Comparison of ENCODE assay signal across 8 cellular contexts in the genomic region with DNA sequence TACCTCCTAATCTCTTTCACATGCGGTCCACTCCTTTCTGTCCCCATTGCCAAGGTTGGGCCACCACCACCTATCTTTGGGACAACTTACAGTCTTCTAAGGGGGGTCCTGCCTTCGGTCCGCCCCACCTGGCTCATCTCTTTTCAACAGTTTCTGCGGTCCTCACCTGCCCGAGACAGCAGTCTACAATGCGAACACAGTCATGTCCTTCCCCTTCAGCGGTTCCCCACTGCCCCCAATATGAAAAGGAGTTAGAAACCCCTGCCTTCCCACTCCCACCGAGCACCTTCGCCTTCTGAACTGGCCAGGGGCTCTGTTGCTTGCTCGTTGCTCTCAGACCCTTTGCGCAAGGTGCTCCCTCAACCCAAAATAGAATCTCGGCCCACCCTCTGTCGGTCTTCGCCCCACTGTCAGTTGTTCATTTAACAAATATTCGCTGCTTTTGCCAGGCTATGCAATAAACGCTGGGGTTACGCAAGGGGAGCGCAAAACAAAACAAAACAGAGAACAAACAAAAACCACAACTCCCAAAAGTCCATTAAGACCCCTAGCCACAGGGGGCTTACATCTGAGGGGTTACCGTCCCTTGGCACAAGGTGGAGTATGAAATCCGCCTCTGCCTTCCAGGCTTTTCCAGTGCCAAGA. TPM values are rescaled to one million over a fixed set of nuclear protein-coding genes. Genes with fewer than 3 reads are reported as not detected.
A peak's percentile ranks its signal among the peaks of the same experiment; 100 is the strongest.
DNase-seq lines count a peak whose midpoint lies in the region; ATAC-seq and TF ChIP-seq lines count a peak whose summit lies in the region.

No MANE protein-coding gene starts in this region.

- H3K4me1 ChIP-seq in liver (ENCODE audit: control insufficient read depth in 4 of 4, insufficient read depth in 4 of 4, low read length in 3 of 4) = peaks cover 0 to 16% (median 12%) of the 10 kb centered on the region in 4 donors

- no peaks in the 10 kb centered on the region for H3K27me3 Mint-ChIP-seq in activated T-cell treated with anti-CD3 and anti-CD28 coated beads, Interleukin-2, amount 50 U/mL, for 24 hours
- H3K27me3 Mint-ChIP-seq in MCF 10A (ENCODE audit: insufficient read depth, unreplicated experiment) (peaks cover 13% of the 10 kb centered on the region), type B pancreatic cell (peaks cover 6% of the 10 kb centered on the region)

- peak overlapping the region; percentile 59 to 97 (median 75) for H3K4me3 ChIP-seq in liver (ENCODE audit: low read depth in 1 of 3, low read length in 3 of 3)

- peak overlapping the region; percentile 88 to 91 for H3K9ac ChIP-seq in liver (ENCODE audit: low read depth in 1 of 2, low read length in 2 of 2)

- peaks cover 42% of the 10 kb centered on the region for H3K36me3 Mint-ChIP-seq in activated T-cell treated with anti-CD3 and anti-CD28 coated beads, Interleukin-2, amount 50 U/mL, for 24 hours (ENCODE audit: low read depth)
- H3K36me3 Mint-ChIP-seq in MCF 10A (ENCODE audit: insufficient read depth, unreplicated experiment) = peaks cover 7% of the 10 kb centered on the region
- peaks cover 8% of the 10 kb centered on the region for H3K36me3 Mint-ChIP-seq in type B pancreatic cell

- no peak for TF ChIP-seq RAD21 in liver (IDR thresholded peaks at IDR 0.05)

- 29% methylated on average over 20 of the region's 20 CpGs for WGBS in liver

- intact Hi-C loops in MCF 10A (cut with micrococcal nuclease) = loop anchor here (1.0 kb wide), 1 partner anchor 36 kb away; no protein-coding TSS in a partner anchor

- no peaks in the 10 kb centered on the region for H3K27me3 ChIP-seq in liver (ENCODE audit: control insufficient read depth in 4 of 4, insufficient read depth in 4 of 4, low read length in 3 of 4)

- H3K27ac ChIP-seq in liver (ENCODE audit: low read depth in 1 of 2, low read length in 2 of 2) = peak overlapping the region; percentile 86

- CTCF ChIA-PET in MCF 10A (lab: Yijun Ruan, JAX) = interaction anchor here (0.6 to 5.3 kb wide), 9 partner anchors 10 to 644 kb away, joined by 3 to 31 read pairs (median 4); no protein-coding TSS in a partner anchor

- peak overlapping the region; percentile 96 for H3K27ac Mint-ChIP-seq in activated T-cell treated with anti-CD3 and anti-CD28 coated beads, Interleukin-2, amount 50 U/mL, for 24 hours
- H3K27ac Mint-ChIP-seq in MCF 10A (ENCODE audit: low read depth, unreplicated experiment) = peak overlapping the region; percentile 93
- peak overlapping the region; percentile 34 for H3K27ac Mint-ChIP-seq in type B pancreatic cell

- no peaks in the 10 kb centered on the region for H3K9me3 ChIP-seq in liver (ENCODE audit: control insufficient read depth in 4 of 4, low read length in 3 of 4)

- POLR2A ChIA-PET in MCF 10A (lab: Yijun Ruan, JAX) = interaction anchor here (0.9 to 1.0 kb wide), 3 partner anchors 10 to 38 kb away, joined by 3 read pairs; no protein-coding TSS in a partner anchor

- peaks cover 34% of the 10 kb centered on the region for H3K4me1 Mint-ChIP-seq in activated T-cell treated with anti-CD3 and anti-CD28 coated beads, Interleukin-2, amount 50 U/mL, for 24 hours (ENCODE audit: low read depth)
- peaks cover 31% of the 10 kb centered on the region for H3K4me1 Mint-ChIP-seq in MCF 10A (ENCODE audit: insufficient read depth, unreplicated experiment)
- peaks cover 11% of the 10 kb centered on the region for H3K4me1 Mint-ChIP-seq in type B pancreatic cell (ENCODE audit: unreplicated experiment)

- no peak for TF ChIP-seq CTCF in MCF 10A (IDR thresholded peaks at IDR 0.05; ENCODE audit: unreplicated experiment)
- TF ChIP-seq CTCF in liver (IDR thresholded peaks at IDR 0.05; ENCODE audit: low read depth, low read length, missing input control) = no peak
- TF ChIP-seq CTCF in type B pancreatic cell (conservative IDR thresholded peaks at IDR 0.05) = no peak

- H3K36me3 ChIP-seq in liver (ENCODE audit: control insufficient read depth in 4 of 4, insufficient read depth in 3 of 4, low read depth in 1 of 4, low read length in 3 of 4) = no peaks in the 10 kb centered on the region

- DNase-seq in activated T-cell treated with anti-CD3 and anti-CD28 coated beads, Interleukin-2, amount 50 U/mL, for 24 hours = no peak
- no peak for DNase-seq in activated T-cell treated with anti-CD3 and anti-CD28 coated beads, Interleukin-2, amount 50 U/mL, for 1 hour
- DNase-seq in MCF 10A (ENCODE audit: unreplicated experiment) = no peak
- DNase-seq in type B pancreatic cell (ENCODE audit: extremely low spot score, unreplicated experiment) = no peak
- no peak for DNase-seq in DMS153 treated with DMSO at 0.1 percent for 48 hours (lab: John Stamatoyannopoulos, UW; ENCODE audit: unreplicated experiment)
- DNase-seq in KG1 (lab: John Stamatoyannopoulos, UW) = no peak

- H3K4me3 Mint-ChIP-seq in activated T-cell treated with anti-CD3 and anti-CD28 coated beads, Interleukin-2, amount 50 U/mL, for 24 hours = peak overlapping the region; percentile 92
- H3K4me3 Mint-ChIP-seq in MCF 10A (ENCODE audit: unreplicated experiment) = peak overlapping the region; percentile 95
- peak overlapping the region; percentile 96 for H3K4me3 Mint-ChIP-seq in type B pancreatic cell

- TSS peak; percentile 85 for BruUV-seq in MCF 10A (replicated peaks; lab: Mats Ljungman, UMichigan)

- H3K9me3 Mint-ChIP-seq in activated T-cell treated with anti-CD3 and anti-CD28 coated beads, Interleukin-2, amount 50 U/mL, for 24 hours = no peaks in the 10 kb centered on the region
- H3K9me3 Mint-ChIP-seq in MCF 10A (ENCODE audit: unreplicated experiment) (no peaks in the 10 kb centered on the region), type B pancreatic cell (no peaks in the 10 kb centered on the region)

- ATAC-seq in GM21390 (IDR thresholded peaks at IDR 0.05; ENCODE audit: unreplicated experiment) = no peak

TF ChIP-seq in liver, 16 proteins besides CTCF, POLR2A, EP300 and RAD21 (continues in another document):
- TF ChIP-seq ZBTB33 (IDR thresholded peaks at IDR 0.05) = no peak
- TF ChIP-seq RXRA (IDR thresholded peaks at IDR 0.05) = no peak
- no peak for TF ChIP-seq YY1 (IDR thresholded peaks at IDR 0.05)
- no peak for TF ChIP-seq NR2F2 (IDR thresholded peaks at IDR 0.05)
- no peak for TF ChIP-seq EGR1 (IDR thresholded peaks at IDR 0.05; ENCODE audit: low read depth in 2 of 2)
- TF ChIP-seq MAX (IDR thresholded peaks at IDR 0.05) = no peak
- no peak for TF ChIP-seq GABPA (IDR thresholded peaks at IDR 0.05 in 1 of 2, conservative IDR thresholded peaks at IDR 0.05 in 1 of 2)
- no peak for TF ChIP-seq SP1 (IDR thresholded peaks at IDR 0.05)
- TF ChIP-seq HNF4G (IDR thresholded peaks at IDR 0.05) = no peak
- no peak for TF ChIP-seq ATF3 (IDR thresholded peaks at IDR 0.05)
- no peak for TF ChIP-seq JUND (IDR thresholded peaks at IDR 0.05)
- no peak for TF ChIP-seq REST (IDR thresholded peaks at IDR 0.05)
- TF ChIP-seq HNF4A (conservative IDR thresholded peaks at IDR 0.05) = no peak

RNA-seq across cellular contexts. Expression of gene FANCI, which starts 0.6 kb away (rescaled TPM):
- 24.0 and 34.0 TPM in 2 replicates for total RNA-seq in MCF 10A (2022)
- 10 to 100 TPM in 1 of 2 donors, 1 to 10 TPM in 1; 1.8 to 41.9 TPM for total RNA-seq in liver
- polyA plus RNA-seq in liver = 1 to 10 TPM; 1.7 to 2.7 TPM
- 31.7 and 66.8 TPM in 2 replicates for total RNA-seq in type B pancreatic cell (ENCODE audit: low replicate concordance)

RNA-seq across cellular contexts. Expression of gene RLBP1, which starts 21.8 kb away (rescaled TPM):
- not detected in 2 replicates for total RNA-seq in MCF 10A (2022)
- not detected for total RNA-seq in liver
- polyA plus RNA-seq in liver = under 1 TPM in 1 of 2 donors, not detected in 1; 0.17 TPM
- not detected in 2 replicates for total RNA-seq in type B pancreatic cell (ENCODE audit: low replicate concordance)

Comparison
In these comparisons a context has a peak if more than half of its experiments do, and no peak if none do; other contexts are left out.
1. H3K27ac Mint-ChIP-seq: peak in every context shown above with its lines; median percentile 96 in activated T-cell treated with anti-CD3 and anti-CD28 coated beads, Interleukin-2, amount 50 U/mL, for 24 hours; 93 in MCF 10A; 34 in type B pancreatic cell.